1 cellular context compared by ENCODE assay signal in genomic region chr2:186590538-186591441, GRCh38.
TF ChIP-seq lines count a peak whose summit lies in the region.

No MANE protein-coding gene starts in this region.

TF ChIP-seq in HepG2, 621 proteins besides CTCF, POLR2A, EP300 and RAD21 (continued from another document):
- TF ChIP-seq, protein P1, sequence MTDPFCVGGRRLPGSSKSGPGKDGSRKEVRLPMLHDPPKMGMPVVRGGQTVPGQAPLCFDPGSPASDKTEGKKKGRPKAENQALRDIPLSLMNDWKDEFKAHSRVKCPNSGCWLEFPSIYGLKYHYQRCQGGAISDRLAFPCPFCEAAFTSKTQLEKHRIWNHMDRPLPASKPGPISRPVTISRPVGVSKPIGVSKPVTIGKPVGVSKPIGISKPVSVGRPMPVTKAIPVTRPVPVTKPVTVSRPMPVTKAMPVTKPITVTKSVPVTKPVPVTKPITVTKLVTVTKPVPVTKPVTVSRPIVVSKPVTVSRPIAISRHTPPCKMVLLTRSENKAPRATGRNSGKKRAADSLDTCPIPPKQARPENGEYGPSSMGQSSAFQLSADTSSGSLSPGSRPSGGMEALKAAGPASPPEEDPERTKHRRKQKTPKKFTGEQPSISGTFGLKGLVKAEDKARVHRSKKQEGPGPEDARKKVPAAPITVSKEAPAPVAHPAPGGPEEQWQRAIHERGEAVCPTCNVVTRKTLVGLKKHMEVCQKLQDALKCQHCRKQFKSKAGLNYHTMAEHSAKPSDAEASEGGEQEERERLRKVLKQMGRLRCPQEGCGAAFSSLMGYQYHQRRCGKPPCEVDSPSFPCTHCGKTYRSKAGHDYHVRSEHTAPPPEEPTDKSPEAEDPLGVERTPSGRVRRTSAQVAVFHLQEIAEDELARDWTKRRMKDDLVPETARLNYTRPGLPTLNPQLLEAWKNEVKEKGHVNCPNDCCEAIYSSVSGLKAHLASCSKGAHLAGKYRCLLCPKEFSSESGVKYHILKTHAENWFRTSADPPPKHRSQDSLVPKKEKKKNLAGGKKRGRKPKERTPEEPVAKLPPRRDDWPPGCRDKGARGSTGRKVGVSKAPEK (CRISPR knock-in tag; IDR thresholded peaks at IDR 0.05; ENCODE audit: borderline replicate concordance), result no peak
- TF ChIP-seq, protein P2, sequence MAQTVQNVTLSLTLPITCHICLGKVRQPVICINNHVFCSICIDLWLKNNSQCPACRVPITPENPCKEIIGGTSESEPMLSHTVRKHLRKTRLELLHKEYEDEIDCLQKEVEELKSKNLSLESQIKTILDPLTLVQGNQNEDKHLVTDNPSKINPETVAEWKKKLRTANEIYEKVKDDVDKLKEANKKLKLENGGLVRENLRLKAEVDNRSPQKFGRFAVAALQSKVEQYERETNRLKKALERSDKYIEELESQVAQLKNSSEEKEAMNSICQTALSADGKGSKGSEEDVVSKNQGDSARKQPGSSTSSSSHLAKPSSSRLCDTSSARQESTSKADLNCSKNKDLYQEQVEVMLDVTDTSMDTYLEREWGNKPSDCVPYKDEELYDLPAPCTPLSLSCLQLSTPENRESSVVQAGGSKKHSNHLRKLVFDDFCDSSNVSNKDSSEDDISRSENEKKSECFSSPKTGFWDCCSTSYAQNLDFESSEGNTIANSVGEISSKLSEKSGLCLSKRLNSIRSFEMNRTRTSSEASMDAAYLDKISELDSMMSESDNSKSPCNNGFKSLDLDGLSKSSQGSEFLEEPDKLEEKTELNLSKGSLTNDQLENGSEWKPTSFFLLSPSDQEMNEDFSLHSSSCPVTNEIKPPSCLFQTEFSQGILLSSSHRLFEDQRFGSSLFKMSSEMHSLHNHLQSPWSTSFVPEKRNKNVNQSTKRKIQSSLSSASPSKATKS (CRISPR knock-in tag; IDR thresholded peaks at IDR 0.05), result 0 out of 2 replicates have a peak, but pooled peaks have one; percentile 84
- 0 out of 2 replicates have a peak, but pooled peaks have one; percentile 27 for TF ChIP-seq ZFP90 (CRISPR knock-in tag; IDR thresholded peaks at IDR 0.05; ENCODE audit: borderline replicate concordance)
